8 cellular contexts compared by ENCODE assay signal in the genomic region with DNA sequence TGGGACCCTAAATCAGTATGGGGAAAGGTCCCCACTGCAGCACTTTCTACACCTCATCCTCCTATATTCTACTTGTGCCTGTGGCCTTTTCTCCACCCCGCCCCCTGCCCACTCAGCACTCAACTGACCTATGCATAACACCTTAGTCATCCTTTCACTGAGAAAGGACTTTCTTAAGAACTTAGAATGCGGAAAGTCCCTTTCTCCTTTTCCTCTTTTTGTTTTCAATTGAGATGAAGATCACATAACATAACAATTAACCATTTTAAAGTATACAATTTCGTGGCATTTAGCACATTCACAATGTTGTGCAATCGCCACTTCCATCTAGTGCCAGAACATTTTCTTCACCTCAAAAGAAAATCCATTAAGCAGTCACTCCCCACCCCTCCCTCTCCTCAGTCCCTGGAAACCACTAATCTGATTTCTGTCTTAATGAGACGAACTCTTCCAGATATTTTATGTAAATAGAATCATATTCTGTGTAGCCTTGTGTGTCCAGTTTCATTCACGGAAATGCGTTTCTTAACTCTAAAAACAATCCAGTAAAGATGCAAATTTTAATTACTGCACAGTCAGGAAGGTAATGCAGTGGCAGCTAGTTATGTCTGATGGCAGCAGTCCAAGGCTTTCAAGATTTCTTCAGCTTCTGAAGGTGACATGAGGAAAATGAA. TPM values are rescaled to one million over a fixed set of nuclear protein-coding genes. Genes with fewer than 3 reads are reported as not detected.
DNase-seq lines count a peak whose midpoint lies in the region; ATAC-seq, FAIRE-seq and TF ChIP-seq lines count a peak whose summit lies in the region.

No MANE protein-coding gene starts in this region.

- in situ Hi-C loops in GM12878 (cut with MboI): loop anchor here (5.0 to 10.0 kb wide), 2 partner anchors 180 to 533 kb away; no protein-coding TSS in a partner anchor

- intact Hi-C loops in GM12878 (cut with micrococcal nuclease; ENCODE audit: unreplicated experiment): loop anchor here (5.0 to 10.0 kb wide), 2 partner anchors 50 to 533 kb away; no protein-coding TSS in a partner anchor

- POLR2A ChIA-PET in GM12878 (lab: Charles Lee): no interaction called here

- TF ChIP-seq EP300 in GM12878 (IDR thresholded peaks at IDR 0.05; ENCODE audit: borderline replicate concordance in 1 of 2, control insufficient read depth in 1 of 2, low read depth in 2 of 2, low read length in 2 of 2): 0 out of 4 replicates have a peak, but pooled peaks of 1 of the 2 experiments have one; percentile 1

- H3K9ac ChIP-seq in GM12878 (ENCODE audit: control insufficient read depth, insufficient read depth, low read length): no peak overlapping the region

- H3K79me2 ChIP-seq in GM12878 (ENCODE audit: control insufficient read depth, insufficient read depth, low read length): no peaks in the 10 kb centered on the region

- TF ChIP-seq RAD21 in GM12878 (IDR thresholded peaks at IDR 0.05; ENCODE audit: insufficient read depth, low read depth, low read length): no peak

- 0 out of 2 replicates have a peak overlapping the region, but pooled peaks have one; percentile 29 for H3K4me2 ChIP-seq in GM12878 (ENCODE audit: control insufficient read depth, insufficient read depth)

- H3K36me3 Mint-ChIP-seq in CD4-positive, CD25-positive, alpha-beta regulatory T cell: no peaks in the 10 kb centered on the region

- no peaks in the 10 kb centered on the region for H4K20me1 ChIP-seq in GM12878 (ENCODE audit: control insufficient read depth, insufficient read depth)

- no peak overlapping the region for H3K27ac ChIP-seq in CD4-positive, CD25-positive, alpha-beta regulatory T cell (ENCODE audit: insufficient read depth, low read length, poor library complexity, severe bottlenecking)
- H3K27ac ChIP-seq in GM12878 (ENCODE audit: control insufficient read depth, insufficient read depth): peak overlapping the region; percentile 15; the same call in 1 of the 2 replicates
- peak overlapping the region in 1 of 4 donors; percentile 1 for H3K27ac ChIP-seq in Peyer's patch

- H3K4me3 ChIP-seq in CD4-positive, CD25-positive, alpha-beta regulatory T cell (ENCODE audit: low read depth, low read length): no peak overlapping the region
- H3K4me3 ChIP-seq in GM12878 (0 out of 2 replicates have a peak overlapping the region, but pooled peaks have one; percentile 29), Peyer's patch (no peak overlapping the region)

- peak in 1 of 3 donors; percentile 43 for DNase-seq in CD4-positive, CD25-positive, alpha-beta regulatory T cell
- peak; percentile 18 for DNase-seq in NCI-H460 (ENCODE audit: extremely low read depth, low read depth)
- peak; percentile 28 for DNase-seq in GM12878 (ENCODE audit: low read depth, low spot score)
- DNase-seq in renal cortical epithelial cell (ENCODE audit: low read depth): peak; percentile 99
- no peak for DNase-seq in mesenteric fat pad (ENCODE audit: low spot score)
- no peak for DNase-seq in Peyer's patch

- RAD21 ChIA-PET in GM12878 (lab: Charles Lee; ENCODE audit: unreplicated experiment): interaction anchor here (1.4 to 4.7 kb wide), 6 partner anchors 10 to 212 kb away, joined by 3 to 46 read pairs (median 12); partner anchors contain the start of gene CH25H

- SMC1A ChIA-PET in GM12878 (lab: Charles Lee; ENCODE audit: uncharacterized antibody, unreplicated experiment): interaction anchor here (0.6 to 4.5 kb wide), 13 partner anchors 23 to 336 kb away, joined by 3 to 72 read pairs (median 6); partner anchors contain the start of gene CH25H

- CTCF ChIA-PET in GM12878 (lab: Yijun Ruan, JAX): interaction anchor here (0.8 to 4.7 kb wide), 13 partner anchors 15 to 197 kb away, joined by 3 to 102 read pairs (median 29); partner anchors contain the start of genes CH25H and FAS

- H3K36me3 ChIP-seq in CD4-positive, CD25-positive, alpha-beta regulatory T cell (ENCODE audit: control insufficient read depth, insufficient read depth, low read length): peaks cover 8% of the 10 kb centered on the region
- H3K36me3 ChIP-seq in GM12878 (ENCODE audit: control insufficient read depth in 2 of 2, insufficient read depth in 2 of 2, low read length in 1 of 2): no peaks in the 10 kb centered on the region; a peak in 1 of 4 replicates
- no peaks in the 10 kb centered on the region for H3K36me3 ChIP-seq in Peyer's patch

- H3K27ac Mint-ChIP-seq in CD4-positive, CD25-positive, alpha-beta regulatory T cell: peak overlapping the region; percentile 30 to 41 (median 31)

- H3K27me3 Mint-ChIP-seq in CD4-positive, CD25-positive, alpha-beta regulatory T cell: no peaks in the 10 kb centered on the region

- H3K9me3 ChIP-seq in CD4-positive, CD25-positive, alpha-beta regulatory T cell (ENCODE audit: control insufficient read depth in 2 of 2, low read length in 2 of 2): no peaks in the 10 kb centered on the region
- H3K9me3 ChIP-seq in GM12878 (replicated peaks; ENCODE audit: control insufficient read depth, insufficient read depth, low read length) (no peaks in the 10 kb centered on the region), Peyer's patch (no peaks in the 10 kb centered on the region)

- peak in 1 of 2 donors; percentile 36 for ATAC-seq in CD4-positive, CD25-positive, alpha-beta regulatory T cell (ENCODE audit: low read depth in 2 of 2)
- peak; percentile 47 for ATAC-seq in GM21447 (IDR thresholded peaks at IDR 0.05; ENCODE audit: unreplicated experiment)
- peak; percentile 94 for ATAC-seq in GM12878
- ATAC-seq in GM19455 (IDR thresholded peaks at IDR 0.05; ENCODE audit: unreplicated experiment): no peak

- WGBS in GM12878 (ENCODE audit: insufficient coverage, insufficient replicate concordance, low lambda C conversion rate, missing lambda C conversion rate): 9% methylated on average over 7 of the region's 7 CpGs

- no TSS peak for BruUV-seq in GM12878 (replicated peaks; lab: Mats Ljungman, UMichigan)

- no peak for FAIRE-seq in GM12878 (lab: Jason Lieb, UNC)

- peaks cover 7% of the 10 kb centered on the region for H3K4me1 ChIP-seq in CD4-positive, CD25-positive, alpha-beta regulatory T cell (ENCODE audit: control insufficient read depth, insufficient read depth, low read length, poor library complexity, severe bottlenecking)
- H3K4me1 ChIP-seq in GM12878 (ENCODE audit: control insufficient read depth, insufficient read depth, low read length) (peaks cover 26% of the 10 kb centered on the region), Peyer's patch (no peaks in the 10 kb centered on the region)

- TF ChIP-seq POLR2A in GM12878 (IDR thresholded peaks at IDR 0.05; ENCODE audit: low read depth, low read length) (no peak), Peyer's patch (IDR thresholded peaks at IDR 0.05) (no peak)

- H3K4me1 Mint-ChIP-seq in CD4-positive, CD25-positive, alpha-beta regulatory T cell: peaks cover 5 to 24% (median 16%) of the 10 kb centered on the region in 4 donors

- no peak overlapping the region for H3K4me3 Mint-ChIP-seq in CD4-positive, CD25-positive, alpha-beta regulatory T cell

- no peaks in the 10 kb centered on the region for H3K27me3 ChIP-seq in CD4-positive, CD25-positive, alpha-beta regulatory T cell (ENCODE audit: control insufficient read depth, insufficient read depth, low read length)
- H3K27me3 ChIP-seq in GM12878 (replicated peaks in 1 of 2; ENCODE audit: control insufficient read depth in 2 of 2, insufficient read depth in 2 of 2, low read length in 1 of 2): no peaks in the 10 kb centered on the region
- H3K27me3 ChIP-seq in Peyer's patch: no peaks in the 10 kb centered on the region

- H2AFZ ChIP-seq in GM12878 (ENCODE audit: control insufficient read depth, low read depth, low read length): no peak overlapping the region

- TF ChIP-seq CTCF in GM12878 (IDR thresholded peaks at IDR 0.05 in 2 of 3, conservative IDR thresholded peaks at IDR 0.05 in 1 of 3; ENCODE audit: control insufficient read depth in 2 of 3, extremely low read depth in 1 of 3, insufficient read depth in 1 of 3, low read depth in 3 of 3, low read length in 3 of 3) (no peak), Peyer's patch (IDR thresholded peaks at IDR 0.05) (no peak)

- H3K9me3 Mint-ChIP-seq in CD4-positive, CD25-positive, alpha-beta regulatory T cell: no peaks in the 10 kb centered on the region

TF ChIP-seq in GM12878, 131 proteins besides CTCF, POLR2A, EP300 and RAD21 (continues in another document):
- no peak for TF ChIP-seq KLF5 (IDR thresholded peaks at IDR 0.05; ENCODE audit: partially characterized antibody)
- TF ChIP-seq, protein P1, sequence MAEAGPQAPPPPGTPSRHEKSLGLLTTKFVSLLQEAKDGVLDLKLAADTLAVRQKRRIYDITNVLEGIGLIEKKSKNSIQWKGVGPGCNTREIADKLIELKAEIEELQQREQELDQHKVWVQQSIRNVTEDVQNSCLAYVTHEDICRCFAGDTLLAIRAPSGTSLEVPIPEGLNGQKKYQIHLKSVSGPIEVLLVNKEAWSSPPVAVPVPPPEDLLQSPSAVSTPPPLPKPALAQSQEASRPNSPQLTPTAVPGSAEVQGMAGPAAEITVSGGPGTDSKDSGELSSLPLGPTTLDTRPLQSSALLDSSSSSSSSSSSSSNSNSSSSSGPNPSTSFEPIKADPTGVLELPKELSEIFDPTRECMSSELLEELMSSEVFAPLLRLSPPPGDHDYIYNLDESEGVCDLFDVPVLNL (IDR thresholded peaks at IDR 0.05; ENCODE audit: low read depth, low read length): no peak
- no peak for TF ChIP-seq RBBP5 (conservative IDR thresholded peaks at IDR 0.05)

RNA-seq across cellular contexts. Expression of gene FAS, which starts 41.7 kb away (rescaled TPM):
- total RNA-seq in CD4-positive, CD25-positive, alpha-beta regulatory T cell: 169 TPM
- 100 to 1,000 TPM in 3 of 4 donors, 10 to 100 TPM in 1; 84.3 to 141 (median 113) TPM for polyA plus RNA-seq in CD4-positive, CD25-positive, alpha-beta regulatory T cell
- total RNA-seq in NCI-H460 (2014; rRNA removed; shearing (Covaris generic)): 16.2 and 20.3 TPM in 2 replicates
- 17.1 and 20.2 TPM in 2 replicates for polyA plus RNA-seq in NCI-H460 (2014; cell fraction: nucleus; rRNA removed)
- 387 and 393 TPM in 2 replicates for total RNA-seq in GM12878 (2013; cell fraction: nucleolus; rRNA removed)
- total RNA-seq in GM12878 (2014; rRNA removed) (70.0 and 85.3 TPM in 2 replicates), GM12878 (2014; rRNA removed; fragmentation: Illumina TruSeq; extraction: Trizol) (78.2 and 82.0 TPM in 2 replicates), GM12878 (2021) (61.1 and 62.9 TPM in 2 replicates), renal cortical epithelial cell (95.0 and 123 TPM in 2 replicates), mesenteric fat pad (10.4 TPM), Peyer's patch (10 to 100 TPM; 25.9 to 81.7 (median 29.2) TPM)
- 25.2 TPM for polyA plus RNA-seq in GM12878 (2011; ENCODE audit: low read depth)
- polyA plus RNA-seq in GM12878 (2011; rRNA removed) (147 and 217 TPM in 2 replicates), GM12878 (2014; fragmentation: Illumina TruSeq; extraction: Trizol) (89.8 and 117 TPM in 2 replicates), GM12878 (2014; fragmentation: Nextera tagmentation; extraction: Ambion mirVana) (10 to 100 TPM; 50.1 to 54.9 TPM), GM12878 (2014; rRNA removed) (46.4 and 55.8 TPM in 2 replicates), GM12878 (2016; fragmentation: Nextera tagmentation; extraction: Ambion mirVana) (10 to 100 TPM; 69.9 to 73.7 TPM)
- 63.3 and 70.5 TPM in 2 replicates for polyA plus RNA-seq in GM12878 (2011; cell fraction: cytosol; rRNA removed)
- 80.6 and 126 TPM in 2 replicates for polyA plus RNA-seq in GM12878 (2011; cell fraction: nucleus; rRNA removed)
- polyA plus RNA-seq in GM12878 (2012): 42.9 and 53.2 TPM in 2 replicates
- 125 and 188 TPM in 2 replicates for polyA minus RNA-seq in GM12878 (2011; rRNA and poly(A)+ RNA removed)
- 40.6 and 46.1 TPM in 2 replicates for polyA minus RNA-seq in GM12878 (2011; cell fraction: cytosol; rRNA and poly(A)+ RNA removed)
- 104 and 109 TPM in 2 replicates for polyA minus RNA-seq in GM12878 (2011; cell fraction: nucleus; rRNA and poly(A)+ RNA removed)

Comparison
In these comparisons a context has a peak if more than half of its experiments do, and no peak if none do; other contexts are left out.
1. DNase-seq: peak in NCI-H460 (single experiment), GM12878 (single experiment) and renal cortical epithelial cell (single experiment); none in mesenteric fat pad (single experiment) and Peyer's patch (0 of 3).